8 cellular contexts compared by ENCODE assay signal in genomic region chr19:44848805-44849457, GRCh38. TPM values are rescaled to one million over a fixed set of nuclear protein-coding genes. Genes with fewer than 3 reads are reported as not detected.
DNase-seq lines count a peak whose midpoint lies in the region; ATAC-seq and TF ChIP-seq lines count a peak whose summit lies in the region.
"Had no signal": no experiment of that assay in that cellular context is flagged by ENCODE, and none has a peak within 500 bp of the region (broad histone marks: within the 10 kb centered on the region; RNA-seq: fewer than 3 reads in every experiment).

No MANE protein-coding gene starts in this region.

- H3K4me1 ChIP-seq in PC-3 (ENCODE audit: insufficient read depth, low read length) = peaks cover 14% of the 10 kb centered on the region
- H3K4me1 ChIP-seq in ectodermal cell (ENCODE audit: control insufficient read depth, insufficient read depth, low read length) = peaks cover 22% of the 10 kb centered on the region
- H3K4me1 ChIP-seq in mesodermal cell (ENCODE audit: control insufficient read depth, insufficient read depth, low read length, poor library complexity, severe bottlenecking) = peaks cover 29% of the 10 kb centered on the region
- H3K4me1 ChIP-seq in tibial nerve = peaks cover 3 to 68% (median 17%) of the 10 kb centered on the region in 4 donors

- H3K27me3 ChIP-seq in PC-3 (ENCODE audit: low read length) (no peaks in the 10 kb centered on the region), ectodermal cell (ENCODE audit: control insufficient read depth, insufficient read depth, low read length, poor library complexity, severe bottlenecking) (no peaks in the 10 kb centered on the region), tibial nerve (no peaks in the 10 kb centered on the region)

- H3K36me3 ChIP-seq in PC-3 (ENCODE audit: low read depth, low read length) (no peaks in the 10 kb centered on the region), ectodermal cell (ENCODE audit: control insufficient read depth, insufficient read depth, low read length) (no peaks in the 10 kb centered on the region), mesodermal cell (ENCODE audit: control insufficient read depth, insufficient read depth, low read length) (peaks cover 38% of the 10 kb centered on the region), tibial nerve (peaks cover 0 to 13% (median 0%) of the 10 kb centered on the region in 3 donors)

- H3K4me2 ChIP-seq in PC-3 (ENCODE audit: low read length) = peak overlapping the region; percentile 84

- H3K79me2 ChIP-seq in PC-3 (ENCODE audit: low read length) = peaks cover 45% of the 10 kb centered on the region

- no peaks in the 10 kb centered on the region for H3K9me2 ChIP-seq in PC-3 (replicated peaks; ENCODE audit: low read length)

- TF ChIP-seq CTCF in PC-3 (conservative IDR thresholded peaks at IDR 0.05; ENCODE audit: low read depth, low read length) (no peak), tibial nerve (IDR thresholded peaks at IDR 0.05) (no peak)

- peak overlapping the region; percentile 84 for H3K4me3 ChIP-seq in PC-3 (ENCODE audit: low read length)
- H3K4me3 ChIP-seq in ectodermal cell (ENCODE audit: insufficient read depth, low read depth, low read length) = peak overlapping the region; percentile 86
- peak overlapping the region; percentile 95 for H3K4me3 ChIP-seq in mesodermal cell (ENCODE audit: extremely low read depth, insufficient read depth, low read length, poor library complexity, severe bottlenecking)
- peak overlapping the region; percentile 74 to 100 (median 89) for H3K4me3 ChIP-seq in tibial nerve

- 6 to 8% methylated on average over 18 of the region's 18 CpGs for WGBS in ectodermal cell, 2 experiments
- 5 to 8% methylated on average over 10 to 16 of the region's 18 CpGs for WGBS in mesodermal cell (ENCODE audit: insufficient coverage in 2 of 2), 2 experiments
- WGBS in tibial nerve, 2 donors = 21% methylated on average over 18 of the region's 18 CpGs

- ATAC-seq in PC-3 = no peak
- ATAC-seq in GM21381 (IDR thresholded peaks at IDR 0.05; ENCODE audit: unreplicated experiment) = no peak
- ATAC-seq in activated CD4-positive, CD25-positive, alpha-beta regulatory T cell treated with anti-CD3 and anti-CD28 coated beads, Interleukin-2, amount 50 U/mL, for 24 hours = no peak

- TF ChIP-seq POLR2A in tibial nerve (IDR thresholded peaks at IDR 0.05) = no peak

- POLR2A ChIA-PET in PC-3 (lab: Charles Lee; ENCODE audit: unreplicated experiment) = no interaction called here

- H3K27ac ChIP-seq in PC-3 (ENCODE audit: low read length) (no peak overlapping the region), ectodermal cell (ENCODE audit: insufficient read depth, low read depth, low read length, poor library complexity, severe bottlenecking) (peak overlapping the region; percentile 47), mesodermal cell (ENCODE audit: low read depth, low read length, severe bottlenecking) (peak overlapping the region; percentile 99), tibial nerve (peak overlapping the region; percentile 92 to 100 (median 98))

- DNase-seq in PC-3 (no peak), tibial nerve (ENCODE audit: low spot score in 2 of 2) (no peak), NCI-H2171 (lab: John Stamatoyannopoulos, UW) (no peak)
- DNase-seq: activated naive CD4-positive, alpha-beta T cell had no signal

- no peak overlapping the region for H2AFZ ChIP-seq in PC-3 (ENCODE audit: low read length)

- no peaks in the 10 kb centered on the region for H3K9me3 ChIP-seq in PC-3 (ENCODE audit: low read length)
- no peaks in the 10 kb centered on the region for H3K9me3 ChIP-seq in ectodermal cell (ENCODE audit: control insufficient read depth, low read length)
- H3K9me3 ChIP-seq in mesodermal cell (ENCODE audit: control insufficient read depth, low read length) = no peaks in the 10 kb centered on the region
- no peaks in the 10 kb centered on the region for H3K9me3 ChIP-seq in tibial nerve

- 0 out of 2 replicates have a peak overlapping the region, but pooled peaks have one; percentile 9 for H3K9ac ChIP-seq in PC-3 (ENCODE audit: low read length)

- no peaks in the 10 kb centered on the region for H3F3A ChIP-seq in PC-3 (ENCODE audit: low read length, unreplicated experiment)

- intact Hi-C loops in PC-3 (cut with micrococcal nuclease) = loop anchor here (5.0 to 10.0 kb wide), 3 partner anchors 43 to 274 kb away; partner anchors contain the start of gene TOMM40

- no peak for TF ChIP-seq EP300 in tibial nerve (IDR thresholded peaks at IDR 0.05)

- no TSS peak for BruUV-seq in PC-3 (replicated peaks; lab: Mats Ljungman, UMichigan)

- CTCF ChIA-PET in PC-3 (lab: Charles Lee) = interaction anchor here (0.8 kb wide), 1 partner anchor 154 kb away, joined by 3 read pairs; no protein-coding TSS in a partner anchor

- no peaks in the 10 kb centered on the region for H4K20me1 ChIP-seq in PC-3 (ENCODE audit: low read length)

RNA-seq across cellular contexts. Expression of gene NECTIN2, which starts 2.8 kb away (rescaled TPM):
- total RNA-seq in PC-3 (2014; rRNA removed) (61.0 and 71.6 TPM in 2 replicates), tibial nerve (100 to 1,000 TPM in 1 of 4 donors, 10 to 100 TPM in 3; 63.2 to 126 (median 90.4) TPM)
- polyA plus RNA-seq in ectodermal cell (2013, experiment 1 of 4) = 204 TPM
- 211 TPM for polyA plus RNA-seq in ectodermal cell (2013, experiment 2 of 4)
- 150 TPM for polyA plus RNA-seq in ectodermal cell (2013, experiment 3 of 4)
- polyA plus RNA-seq in ectodermal cell (2013, experiment 4 of 4) = 164 TPM
- 251 TPM for polyA plus RNA-seq in mesodermal cell (2013, experiment 1 of 2)
- polyA plus RNA-seq in mesodermal cell (2013, experiment 2 of 2) = 201 TPM

RNA-seq across cellular contexts. Expression of gene BCAM, which starts 40.0 kb away (rescaled TPM):
- total RNA-seq in PC-3 (2014; rRNA removed) (12.9 and 18.7 TPM in 2 replicates), tibial nerve (100 to 1,000 TPM in 1 of 4 donors, 10 to 100 TPM in 3; 83.5 to 139 (median 90.9) TPM)
- polyA plus RNA-seq in ectodermal cell (2013, experiment 1 of 4) = 35.1 TPM
- polyA plus RNA-seq in ectodermal cell (2013, experiment 2 of 4) = 37.3 TPM
- polyA plus RNA-seq in ectodermal cell (2013, experiment 3 of 4) = 31.1 TPM
- 32.4 TPM for polyA plus RNA-seq in ectodermal cell (2013, experiment 4 of 4)
- 18.1 TPM for polyA plus RNA-seq in mesodermal cell (2013, experiment 1 of 2)
- 14.9 TPM for polyA plus RNA-seq in mesodermal cell (2013, experiment 2 of 2)

RNA-seq across cellular contexts. Expression of gene TOMM40, which starts 42.1 kb away (rescaled TPM):
- 190 and 201 TPM in 2 replicates for total RNA-seq in PC-3 (2014; rRNA removed)
- polyA plus RNA-seq in ectodermal cell (2013, experiment 1 of 4) = 82.1 TPM
- 81.5 TPM for polyA plus RNA-seq in ectodermal cell (2013, experiment 2 of 4)
- 56.7 TPM for polyA plus RNA-seq in ectodermal cell (2013, experiment 3 of 4)
- polyA plus RNA-seq in ectodermal cell (2013, experiment 4 of 4) = 56.9 TPM
- 60.5 TPM for polyA plus RNA-seq in mesodermal cell (2013, experiment 1 of 2)
- polyA plus RNA-seq in mesodermal cell (2013, experiment 2 of 2) = 48.4 TPM
- 10 to 100 TPM; 30.8 to 75.9 (median 48.6) TPM for total RNA-seq in tibial nerve

RNA-seq across cellular contexts. Expression of gene APOE, which starts 56.7 kb away (rescaled TPM):
- total RNA-seq in PC-3 (2014; rRNA removed) = 2.7 and 3.6 TPM in 2 replicates
- polyA plus RNA-seq in ectodermal cell (2013, experiment 1 of 4) = 252 TPM
- 257 TPM for polyA plus RNA-seq in ectodermal cell (2013, experiment 2 of 4)
- 240 TPM for polyA plus RNA-seq in ectodermal cell (2013, experiment 3 of 4)
- polyA plus RNA-seq in ectodermal cell (2013, experiment 4 of 4) = 257 TPM
- 395 TPM for polyA plus RNA-seq in mesodermal cell (2013, experiment 1 of 2)
- polyA plus RNA-seq in mesodermal cell (2013, experiment 2 of 2) = 321 TPM
- total RNA-seq in tibial nerve = 100 to 1,000 TPM; 126 to 316 (median 163) TPM
